ENCODE assay signal across 3 cellular contexts in the genomic region with DNA sequence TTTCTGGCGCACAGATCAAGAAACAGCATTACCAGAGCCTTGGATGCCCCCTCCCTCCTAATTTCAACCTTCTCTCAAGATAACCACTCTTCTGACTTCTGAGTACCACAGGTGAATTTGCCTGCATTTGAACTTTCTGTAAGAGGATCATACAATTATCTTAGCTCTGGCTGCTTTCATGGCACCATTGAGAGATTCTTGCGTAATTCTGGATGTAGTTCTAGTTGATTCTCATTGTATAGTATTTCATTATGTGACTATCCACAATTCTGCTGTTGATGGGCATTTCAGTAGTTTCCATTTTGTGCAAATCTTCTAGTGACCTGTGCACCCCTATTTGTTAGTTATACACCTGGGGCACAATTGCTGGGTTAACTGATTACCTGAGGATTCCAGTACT.
TF ChIP-seq lines count a peak whose summit lies in the region.

No MANE protein-coding gene starts in this region.

TF ChIP-seq in HepG2, 621 proteins besides CTCF, POLR2A, EP300 and RAD21:
- peak; percentile 77 for TF ChIP-seq CEBPB (IDR thresholded peaks at IDR 0.05; ENCODE audit: borderline replicate concordance, low read depth, low read length)
- no peak for TF ChIP-seq ATRX (CRISPR knock-in tag; IDR thresholded peaks at IDR 0.05; ENCODE audit: borderline replicate concordance)
- TF ChIP-seq, protein P1, sequence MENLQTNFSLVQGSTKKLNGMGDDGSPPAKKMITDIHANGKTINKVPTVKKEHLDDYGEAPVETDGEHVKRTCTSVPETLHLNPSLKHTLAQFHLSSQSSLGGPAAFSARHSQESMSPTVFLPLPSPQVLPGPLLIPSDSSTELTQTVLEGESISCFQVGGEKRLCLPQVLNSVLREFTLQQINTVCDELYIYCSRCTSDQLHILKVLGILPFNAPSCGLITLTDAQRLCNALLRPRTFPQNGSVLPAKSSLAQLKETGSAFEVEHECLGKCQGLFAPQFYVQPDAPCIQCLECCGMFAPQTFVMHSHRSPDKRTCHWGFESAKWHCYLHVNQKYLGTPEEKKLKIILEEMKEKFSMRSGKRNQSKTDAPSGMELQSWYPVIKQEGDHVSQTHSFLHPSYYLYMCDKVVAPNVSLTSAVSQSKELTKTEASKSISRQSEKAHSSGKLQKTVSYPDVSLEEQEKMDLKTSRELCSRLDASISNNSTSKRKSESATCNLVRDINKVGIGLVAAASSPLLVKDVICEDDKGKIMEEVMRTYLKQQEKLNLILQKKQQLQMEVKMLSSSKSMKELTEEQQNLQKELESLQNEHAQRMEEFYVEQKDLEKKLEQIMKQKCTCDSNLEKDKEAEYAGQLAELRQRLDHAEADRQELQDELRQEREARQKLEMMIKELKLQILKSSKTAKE (CRISPR knock-in tag; IDR thresholded peaks at IDR 0.05; ENCODE audit: borderline replicate concordance), result no peak
- TF ChIP-seq SOX6 (IDR thresholded peaks at IDR 0.05), result no peak
- TF ChIP-seq SOX6 (CRISPR knock-in tag; IDR thresholded peaks at IDR 0.05), result no peak
- TF ChIP-seq EHMT2 (IDR thresholded peaks at IDR 0.05; ENCODE audit: borderline replicate concordance, low read depth, low read length), result no peak

TF ChIP-seq in Ishikawa, 13 proteins besides CTCF, POLR2A, EP300 and RAD21:
- TF ChIP-seq, protein P2, sequence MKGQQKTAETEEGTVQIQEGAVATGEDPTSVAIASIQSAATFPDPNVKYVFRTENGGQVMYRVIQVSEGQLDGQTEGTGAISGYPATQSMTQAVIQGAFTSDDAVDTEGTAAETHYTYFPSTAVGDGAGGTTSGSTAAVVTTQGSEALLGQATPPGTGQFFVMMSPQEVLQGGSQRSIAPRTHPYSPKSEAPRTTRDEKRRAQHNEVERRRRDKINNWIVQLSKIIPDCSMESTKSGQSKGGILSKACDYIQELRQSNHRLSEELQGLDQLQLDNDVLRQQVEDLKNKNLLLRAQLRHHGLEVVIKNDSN (IDR thresholded peaks at IDR 0.05), result no peak
- TF ChIP-seq CEBPB (IDR thresholded peaks at IDR 0.05) (peak; percentile 75), EGR1 (IDR thresholded peaks at IDR 0.05) (no peak)

TF ChIP-seq in K562, 482 proteins besides CTCF, POLR2A, EP300 and RAD21:
- 0 out of 2 replicates have a peak, but pooled peaks have one; percentile 29 for TF ChIP-seq CEBPB (tag; IDR thresholded peaks at IDR 0.05)
- TF ChIP-seq, protein P3, sequence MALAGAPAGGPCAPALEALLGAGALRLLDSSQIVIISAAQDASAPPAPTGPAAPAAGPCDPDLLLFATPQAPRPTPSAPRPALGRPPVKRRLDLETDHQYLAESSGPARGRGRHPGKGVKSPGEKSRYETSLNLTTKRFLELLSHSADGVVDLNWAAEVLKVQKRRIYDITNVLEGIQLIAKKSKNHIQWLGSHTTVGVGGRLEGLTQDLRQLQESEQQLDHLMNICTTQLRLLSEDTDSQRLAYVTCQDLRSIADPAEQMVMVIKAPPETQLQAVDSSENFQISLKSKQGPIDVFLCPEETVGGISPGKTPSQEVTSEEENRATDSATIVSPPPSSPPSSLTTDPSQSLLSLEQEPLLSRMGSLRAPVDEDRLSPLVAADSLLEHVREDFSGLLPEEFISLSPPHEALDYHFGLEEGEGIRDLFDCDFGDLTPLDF (CRISPR knock-in tag; IDR thresholded peaks at IDR 0.05), result no peak
- TF ChIP-seq CEBPG (CRISPR knock-in tag; IDR thresholded peaks at IDR 0.05), result no peak
- 0 out of 4 replicates have a peak, but pooled peaks of 1 of the 2 experiments have one; percentile 11 for TF ChIP-seq CEBPG (tag; conservative IDR thresholded peaks at IDR 0.05 in 1 of 2, IDR thresholded peaks at IDR 0.05 in 1 of 2)
- no peak for TF ChIP-seq ZKSCAN1 (IDR thresholded peaks at IDR 0.05; ENCODE audit: low read depth, low read length)
- no peak for TF ChIP-seq SMAD4 (CRISPR knock-in tag; conservative IDR thresholded peaks at IDR 0.05)
